In genomic region chr6:5626727-5627426, GRCh38 we compare ENCODE assay signal across 8 cellular contexts.
A peak's percentile ranks its signal among the peaks of the same experiment; 100 is the strongest.
DNase-seq lines count a peak whose midpoint lies in the region; ATAC-seq, FAIRE-seq and TF ChIP-seq lines count a peak whose summit lies in the region.

No MANE protein-coding gene starts in this region.

- no peak for TF ChIP-seq CTCF in omental fat pad (IDR thresholded peaks at IDR 0.05)

- peaks cover 25% of the 10 kb centered on the region for H3K36me3 Mint-ChIP-seq in activated naive CD8-positive, alpha-beta T cell treated with anti-CD3 and anti-CD28 coated beads, Interleukin-2, amount 10 ng/mL, durations not matched to agents 7 days and 5 days

- peak overlapping the region; percentile 95 for H3K27ac Mint-ChIP-seq in activated naive CD8-positive, alpha-beta T cell treated with anti-CD3 and anti-CD28 coated beads, Interleukin-2, amount 10 ng/mL, durations not matched to agents 7 days and 5 days

- H3K4me3 Mint-ChIP-seq in activated naive CD8-positive, alpha-beta T cell treated with anti-CD3 and anti-CD28 coated beads, Interleukin-2, amount 10 ng/mL, durations not matched to agents 7 days and 5 days, result peak overlapping the region; percentile 80

- DNase-seq in GM18507 (ENCODE audit: extremely low spot score, insufficient read length, low read depth), result peak; percentile 14
- no peak for DNase-seq in activated naive CD8-positive, alpha-beta T cell treated with anti-CD3 and anti-CD28 coated beads, Interleukin-2, amount 10 ng/mL, durations not matched to agents 7 days and 5 days
- no peak for DNase-seq in NCI-H128 (lab: John Stamatoyannopoulos, UW; ENCODE audit: unreplicated experiment)
- no peak for DNase-seq in omental fat pad (ENCODE audit: low spot score)
- no peak for DNase-seq in Right ventricle myocardium inferior (ENCODE audit: missing footprints)

- peak; percentile 82 for FAIRE-seq in GM18507 (lab: Jason Lieb, UNC)

- H3K4me1 Mint-ChIP-seq in activated naive CD8-positive, alpha-beta T cell treated with anti-CD3 and anti-CD28 coated beads, Interleukin-2, amount 10 ng/mL, durations not matched to agents 7 days and 5 days, result peaks cover 36% of the 10 kb centered on the region

- ATAC-seq in GM21381 (IDR thresholded peaks at IDR 0.05; ENCODE audit: unreplicated experiment) (peak; percentile 87), HG03342 (IDR thresholded peaks at IDR 0.05; ENCODE audit: unreplicated experiment) (peak; percentile 90), omental fat pad (ENCODE audit: low FRiP score) (no peak), HG03025 (IDR thresholded peaks at IDR 0.05; ENCODE audit: low FRiP score, unreplicated experiment) (no peak), Right ventricle myocardium inferior (no peak)
- ATAC-seq in activated naive CD8-positive, alpha-beta T cell treated with anti-CD3 and anti-CD28 coated beads, Interleukin-2, amount 10 ng/mL, durations not matched to agents 7 days and 5 days (ENCODE audit: low read depth), result peak; percentile 79

- intact Hi-C loops in Right ventricle myocardium inferior (cut with DNase I), result loop anchor here (10.0 kb wide), 1 partner anchor 138 kb away; no protein-coding TSS in a partner anchor

- POLR2A ChIA-PET in activated naive CD8-positive, alpha-beta T cell treated with anti-CD3 and anti-CD28 coated beads, Interleukin-2, amount 10 ng/mL, durations not matched to agents 7 days and 5 days (lab: Charles Lee), result interaction anchor here (1.0 to 1.5 kb wide), 2 partner anchors 41 to 80 kb away, joined by 3 to 5 read pairs; no protein-coding TSS in a partner anchor

- H3K27me3 Mint-ChIP-seq in activated naive CD8-positive, alpha-beta T cell treated with anti-CD3 and anti-CD28 coated beads, Interleukin-2, amount 10 ng/mL, durations not matched to agents 7 days and 5 days, result no peaks in the 10 kb centered on the region

- H3K9me3 Mint-ChIP-seq in activated naive CD8-positive, alpha-beta T cell treated with anti-CD3 and anti-CD28 coated beads, Interleukin-2, amount 10 ng/mL, durations not matched to agents 7 days and 5 days, result peaks cover 1% of the 10 kb centered on the region

Comparison
In these comparisons a context has a peak if more than half of its experiments do, and no peak if none do; other contexts are left out.
1. ATAC-seq: peak in GM21381 (single experiment), HG03342 (single experiment) and activated naive CD8-positive, alpha-beta T cell treated with anti-CD3 and anti-CD28 coated beads, Interleukin-2, amount 10 ng/mL, durations not matched to agents 7 days and 5 days (single experiment); none in omental fat pad (single experiment), HG03025 (single experiment) and Right ventricle myocardium inferior (single experiment).